Comparison of ENCODE assay signal across 12 cellular contexts in genomic region chr4:158094413-158095110, GRCh38.
DNase-seq lines count a peak whose midpoint lies in the region; ATAC-seq and TF ChIP-seq lines count a peak whose summit lies in the region.
"Had no signal": no experiment of that assay in that cellular context is flagged by ENCODE, and none has a peak within 500 bp of the region (broad histone marks: within the 10 kb centered on the region; RNA-seq: fewer than 3 reads in every experiment).

No MANE protein-coding gene starts in this region.

- DNase-seq in HK-2 (ENCODE audit: unreplicated experiment) (peak; percentile 42), SW480 (ENCODE audit: low spot score) (peak; percentile 20), foreskin fibroblast (peak; percentile 59 to 76), skeletal muscle cell (ENCODE audit: low read depth) (peak; percentile 11), DMS79 (lab: John Stamatoyannopoulos, UW) (no peak), KBM-7 (no peak)
- DNase-seq: activated T-cell treated with anti-CD3 and anti-CD28 coated beads, Interleukin-2, amount 50 U/mL, for 24 hours; DMS153; NCI-H1417 treated with DMSO at 0.1 percent for 48 hours; occipital lobe had no signal

- TF ChIP-seq CTCF in foreskin fibroblast (IDR thresholded peaks at IDR 0.05; ENCODE audit: low read depth, low read length): no peak

- in situ Hi-C loops in KBM-7 (cut with MboI; ENCODE audit: low pct_unique_long_range_greater_than_20kb, low sequenced_read_pairs): no loop called here

- H3K4me3 ChIP-seq in foreskin fibroblast (ENCODE audit: low read depth in 1 of 2, low read length in 2 of 2) (no peak overlapping the region), skeletal muscle cell (ENCODE audit: low read depth, low read length) (no peak overlapping the region)

- ATAC-seq in HG03439 (IDR thresholded peaks at IDR 0.05; ENCODE audit: unreplicated experiment) (no peak), GM21619 (IDR thresholded peaks at IDR 0.05; ENCODE audit: unreplicated experiment) (no peak)

Comparison
In these comparisons a context has a peak if more than half of its experiments do, and no peak if none do; other contexts are left out.
1. DNase-seq: peak in HK-2 (single experiment), SW480 (single experiment), foreskin fibroblast (2 of 2) and skeletal muscle cell (single experiment); none in DMS79 (single experiment) and KBM-7 (single experiment).